ENCODE assay signal across 8 cellular contexts in the genomic region with DNA sequence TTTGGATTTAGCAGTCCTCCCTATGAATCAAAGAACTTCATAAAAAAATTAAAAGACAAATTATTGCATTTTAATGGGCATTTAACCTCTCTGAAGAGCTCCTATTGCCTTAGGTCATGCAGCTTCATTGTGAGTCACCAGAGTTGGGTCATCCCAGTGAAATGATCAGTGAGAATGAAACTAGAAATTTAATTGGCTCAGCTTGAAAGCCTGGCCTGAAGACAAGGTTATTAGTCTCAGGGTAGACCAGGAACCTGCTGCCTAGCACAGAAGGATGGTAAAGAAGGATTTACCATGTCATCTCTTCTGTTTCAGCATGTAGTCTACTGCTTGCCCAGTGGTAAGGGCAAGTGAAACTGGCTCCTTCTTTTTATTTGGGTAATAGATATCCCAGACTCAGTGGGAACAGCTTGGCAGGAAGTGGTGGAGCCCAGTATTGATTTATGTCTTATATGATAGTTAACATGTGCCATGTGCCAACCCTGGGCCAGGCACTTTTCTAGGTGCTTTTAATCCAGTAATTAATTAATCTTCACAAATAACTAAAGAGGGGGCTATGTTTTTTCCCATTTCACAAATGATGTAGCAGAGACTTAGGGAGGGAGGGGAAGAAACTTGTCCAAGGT. TPM values are rescaled to one million over a fixed set of nuclear protein-coding genes. Genes with fewer than 3 reads are reported as not detected.
DNase-seq lines count a peak whose midpoint lies in the region; ATAC-seq and TF ChIP-seq lines count a peak whose summit lies in the region.

No MANE protein-coding gene starts in this region.

- no peak overlapping the region for H3K4me3 Mint-ChIP-seq in activated T-cell treated with anti-CD3 and anti-CD28 coated beads, Interleukin-2, amount 50 U/mL, for 72 hours
- no peak overlapping the region for H3K4me3 Mint-ChIP-seq in activated T-cell treated with anti-CD3 and anti-CD28 coated beads, Interleukin-2, amount 50 U/mL, for 4 hours
- no peak overlapping the region for H3K4me3 Mint-ChIP-seq in CD14-positive monocyte
- no peak overlapping the region for H3K4me3 Mint-ChIP-seq in activated T-cell treated with anti-CD3 and anti-CD28 coated beads, Interleukin-2, amount 50 U/mL, for 24 hours

- no TSS peak for BruUV-seq in mammary epithelial cell (replicated peaks; lab: Mats Ljungman, UMichigan)

- H3K27me3 ChIP-seq in mammary epithelial cell (ENCODE audit: insufficient read depth, low read length) = no peaks in the 10 kb centered on the region

- no peak overlapping the region for H3K27ac Mint-ChIP-seq in activated T-cell treated with anti-CD3 and anti-CD28 coated beads, Interleukin-2, amount 50 U/mL, for 72 hours
- H3K27ac Mint-ChIP-seq in CD14-positive monocyte = peak overlapping the region in 1 of 7 donors; percentile 16
- no peak overlapping the region for H3K27ac Mint-ChIP-seq in activated T-cell treated with anti-CD3 and anti-CD28 coated beads, Interleukin-2, amount 50 U/mL, for 24 hours

- H3K4me1 Mint-ChIP-seq in activated T-cell treated with anti-CD3 and anti-CD28 coated beads, Interleukin-2, amount 50 U/mL, for 72 hours (ENCODE audit: low read depth) = no peaks in the 10 kb centered on the region
- H3K4me1 Mint-ChIP-seq in activated T-cell treated with anti-CD3 and anti-CD28 coated beads, Interleukin-2, amount 50 U/mL, for 4 hours (ENCODE audit: low read depth) = no peaks in the 10 kb centered on the region
- peaks cover 3% of the 10 kb centered on the region for H3K4me1 Mint-ChIP-seq in CD14-positive monocyte
- no peaks in the 10 kb centered on the region for H3K4me1 Mint-ChIP-seq in activated T-cell treated with anti-CD3 and anti-CD28 coated beads, Interleukin-2, amount 50 U/mL, for 24 hours (ENCODE audit: low read depth)

- dilution Hi-C loops in mammary epithelial cell (cut with HindIII; ENCODE audit: low sequenced_read_pairs) = no loop called here

- H3K36me3 ChIP-seq in mammary epithelial cell (ENCODE audit: insufficient read depth, low read length) = peaks cover 52% of the 10 kb centered on the region

- H3K9me3 ChIP-seq in mammary epithelial cell (replicated peaks; ENCODE audit: insufficient read depth, low read length) = no peaks in the 10 kb centered on the region

- intact Hi-C loops in mammary epithelial cell (cut with micrococcal nuclease) = loop anchor here (5.0 kb wide), 1 partner anchor 247 kb away; no protein-coding TSS in a partner anchor
- intact Hi-C loops in CD14-positive monocyte (cut with micrococcal nuclease) = no loop called here

- peaks cover 19% of the 10 kb centered on the region for H3K27me3 Mint-ChIP-seq in activated T-cell treated with anti-CD3 and anti-CD28 coated beads, Interleukin-2, amount 50 U/mL, for 72 hours (ENCODE audit: low read depth)
- peaks cover 7% of the 10 kb centered on the region for H3K27me3 Mint-ChIP-seq in activated T-cell treated with anti-CD3 and anti-CD28 coated beads, Interleukin-2, amount 50 U/mL, for 4 hours (ENCODE audit: low read depth)
- H3K27me3 Mint-ChIP-seq in CD14-positive monocyte (ENCODE audit: low read depth in 3 of 3) = peaks cover 11 to 27% (median 19%) of the 10 kb centered on the region in 3 donors
- H3K27me3 Mint-ChIP-seq in activated T-cell treated with anti-CD3 and anti-CD28 coated beads, Interleukin-2, amount 50 U/mL, for 24 hours = peaks cover 3% of the 10 kb centered on the region

- no peaks in the 10 kb centered on the region for H3K9me3 Mint-ChIP-seq in activated T-cell treated with anti-CD3 and anti-CD28 coated beads, Interleukin-2, amount 50 U/mL, for 72 hours
- H3K9me3 Mint-ChIP-seq in activated T-cell treated with anti-CD3 and anti-CD28 coated beads, Interleukin-2, amount 50 U/mL, for 4 hours = no peaks in the 10 kb centered on the region
- H3K9me3 Mint-ChIP-seq in CD14-positive monocyte = peaks cover 0 to 2% (median 0%) of the 10 kb centered on the region in 7 donors
- no peaks in the 10 kb centered on the region for H3K9me3 Mint-ChIP-seq in activated T-cell treated with anti-CD3 and anti-CD28 coated beads, Interleukin-2, amount 50 U/mL, for 24 hours

- H3K4me3 ChIP-seq in mammary epithelial cell (replicated peaks in 1 of 3; ENCODE audit: insufficient read depth in 1 of 3, low read depth in 2 of 3, low read length in 3 of 3) = no peak overlapping the region

- no peak overlapping the region for H3K4me2 ChIP-seq in mammary epithelial cell (ENCODE audit: insufficient read depth, low read depth, low read length)

- in situ Hi-C loops in mammary epithelial cell (cut with MboI; ENCODE audit: low sequenced_read_pairs in 2 of 2) = loop anchor here in 1 of 2 donors (10.0 kb wide), 1 partner anchor 355 kb away; no protein-coding TSS in a partner anchor

- ATAC-seq in activated T-cell treated with anti-CD3 and anti-CD28 coated beads, Interleukin-2, amount 50 U/mL, for 72 hours (replicated peaks in 1 of 2) = peak; percentile 87 to 93
- no peak for ATAC-seq in activated T-cell treated with anti-CD3 and anti-CD28 coated beads, Interleukin-2, amount 50 U/mL, for 4 hours
- ATAC-seq in stimulated activated naive CD8-positive, alpha-beta T cell treated with anti-CD3 and anti-CD28 coated beads, Interleukin-15, Interleukin-2, amounts not matched to agents 100 U/mL and 50 U/mL, for 24 hours = peak; percentile 86
- no peak for ATAC-seq in HG03025 (IDR thresholded peaks at IDR 0.05; ENCODE audit: low FRiP score, unreplicated experiment)

- CTCF ChIA-PET in mammary epithelial cell (lab: Charles Lee; ENCODE audit: low non-redundant PET) = interaction anchor here (0.6 kb wide), 1 partner anchor 25 kb away, joined by 4 read pairs; no protein-coding TSS in a partner anchor

- DNase-seq in activated T-cell treated with anti-CD3 and anti-CD28 coated beads, Interleukin-2, amount 50 U/mL, for 72 hours = peak; percentile 9 to 14
- no peak for DNase-seq in activated T-cell treated with anti-CD3 and anti-CD28 coated beads, Interleukin-2, amount 50 U/mL, for 4 hours
- DNase-seq in LoVo (ENCODE audit: low spot score) (peak; percentile 66), mammary epithelial cell (peak; percentile 87), CD14-positive monocyte (ENCODE audit: low spot score) (no peak)
- no peak for DNase-seq in stimulated activated naive CD8-positive, alpha-beta T cell treated with anti-CD3 and anti-CD28 coated beads, Interleukin-15, Interleukin-2, amounts not matched to agents 100 U/mL and 50 U/mL, for 24 hours
- DNase-seq in activated T-cell treated with anti-CD3 and anti-CD28 coated beads, Interleukin-2, amount 50 U/mL, for 24 hours = no peak

- TF ChIP-seq CTCF in mammary epithelial cell (conservative IDR thresholded peaks at IDR 0.05 in 1 of 2, IDR thresholded peaks at IDR 0.05 in 1 of 2; ENCODE audit: extremely low read depth in 1 of 2, insufficient read depth in 1 of 2, low read depth in 1 of 2, low read length in 2 of 2) (no peak), CD14-positive monocyte (IDR thresholded peaks at IDR 0.05) (no peak)

- H2AFZ ChIP-seq in mammary epithelial cell (ENCODE audit: low read depth, low read length) = no peak overlapping the region

- H3K79me2 ChIP-seq in mammary epithelial cell (ENCODE audit: insufficient read depth, low read length) = peaks cover 95% of the 10 kb centered on the region

- no peak overlapping the region for H3K9ac ChIP-seq in mammary epithelial cell (ENCODE audit: insufficient read depth, low read length)

- H3K4me1 ChIP-seq in mammary epithelial cell (ENCODE audit: insufficient read depth, low read length) = peaks cover 43% of the 10 kb centered on the region

- H4K20me1 ChIP-seq in mammary epithelial cell (ENCODE audit: insufficient read depth, low read length) = no peaks in the 10 kb centered on the region

- peak overlapping the region; percentile 63 for H3K27ac ChIP-seq in mammary epithelial cell (ENCODE audit: insufficient read depth, low read depth, low read length)

- H3K36me3 Mint-ChIP-seq in activated T-cell treated with anti-CD3 and anti-CD28 coated beads, Interleukin-2, amount 50 U/mL, for 72 hours (ENCODE audit: insufficient read depth in 2 of 2) = no peaks in the 10 kb centered on the region
- H3K36me3 Mint-ChIP-seq in activated T-cell treated with anti-CD3 and anti-CD28 coated beads, Interleukin-2, amount 50 U/mL, for 4 hours (ENCODE audit: insufficient read depth) = no peaks in the 10 kb centered on the region
- H3K36me3 Mint-ChIP-seq in CD14-positive monocyte = no peaks in the 10 kb centered on the region
- no peaks in the 10 kb centered on the region for H3K36me3 Mint-ChIP-seq in activated T-cell treated with anti-CD3 and anti-CD28 coated beads, Interleukin-2, amount 50 U/mL, for 24 hours (ENCODE audit: low read depth)

RNA-seq across cellular contexts. Expression of a gene that starts 23.6 kb away (rescaled TPM):
- total RNA-seq in activated T-cell treated with anti-CD3 and anti-CD28 coated beads, Interleukin-2, amount 50 U/mL, for 72 hours = 1 to 10 TPM in 1 of 2 donors, not detected in 1; 1.2 TPM
- total RNA-seq in activated T-cell treated with anti-CD3 and anti-CD28 coated beads, Interleukin-2, amount 50 U/mL, for 4 hours = under 1 TPM in 1 of 3 donors, not detected in 2; 0.03 TPM
- 1,000 to 10,000 TPM; 1,201 to 2,277 TPM for total RNA-seq in mammary epithelial cell
- polyA plus RNA-seq in mammary epithelial cell (1,668 TPM), CD14-positive monocyte (not detected)
- polyA minus RNA-seq in mammary epithelial cell = 2,109 TPM

Comparison
In these comparisons a context has a peak if more than half of its experiments do, and no peak if none do; other contexts are left out.
1. ATAC-seq: peak in activated T-cell treated with anti-CD3 and anti-CD28 coated beads, Interleukin-2, amount 50 U/mL, for 72 hours (2 of 2) and stimulated activated naive CD8-positive, alpha-beta T cell treated with anti-CD3 and anti-CD28 coated beads, Interleukin-15, Interleukin-2, amounts not matched to agents 100 U/mL and 50 U/mL, for 24 hours (single experiment); none in activated T-cell treated with anti-CD3 and anti-CD28 coated beads, Interleukin-2, amount 50 U/mL, for 4 hours (0 of 2) and HG03025 (single experiment).
2. DNase-seq: peak in activated T-cell treated with anti-CD3 and anti-CD28 coated beads, Interleukin-2, amount 50 U/mL, for 72 hours (2 of 2), LoVo (single experiment) and mammary epithelial cell (single experiment); none in activated T-cell treated with anti-CD3 and anti-CD28 coated beads, Interleukin-2, amount 50 U/mL, for 4 hours (single experiment), stimulated activated naive CD8-positive, alpha-beta T cell treated with anti-CD3 and anti-CD28 coated beads, Interleukin-15, Interleukin-2, amounts not matched to agents 100 U/mL and 50 U/mL, for 24 hours (single experiment), CD14-positive monocyte (single experiment) and activated T-cell treated with anti-CD3 and anti-CD28 coated beads, Interleukin-2, amount 50 U/mL, for 24 hours (single experiment).
3. RNA of a gene that starts 23.6 kb away (total RNA-seq): 1,201 to 2,277 TPM in mammary epithelial cell; 1.2 TPM in activated T-cell treated with anti-CD3 and anti-CD28 coated beads, Interleukin-2, amount 50 U/mL, for 72 hours and 0.03 TPM in activated T-cell treated with anti-CD3 and anti-CD28 coated beads, Interleukin-2, amount 50 U/mL, for 4 hours; every median in the first group is over 100 times any median in the second.